ENCODE assay signal across 8 cellular contexts in genomic region chr5:80082731-80083114, GRCh38. TPM values are rescaled to one million over a fixed set of nuclear protein-coding genes. Genes with fewer than 3 reads are reported as not detected.
DNase-seq lines count a peak whose midpoint lies in the region; ATAC-seq and TF ChIP-seq lines count a peak whose summit lies in the region.

No MANE protein-coding gene starts in this region.

- no peaks in the 10 kb centered on the region for H3K27me3 Mint-ChIP-seq in activated CD8-positive, alpha-beta T cell treated with anti-CD3 and anti-CD28 coated beads, Interleukin-2, amount 10 ng/mL, durations not matched to agents 7 days and 5 days (ENCODE audit: low read depth)
- no peaks in the 10 kb centered on the region for H3K27me3 Mint-ChIP-seq in endodermal cell (ENCODE audit: insufficient read depth)
- H3K27me3 Mint-ChIP-seq in stimulated activated memory B cell treated with anti-CD40 and anti-IgM and Interleukin-4, amounts not matched to agents 10 μg/mL and 1 μg/mL and 100 μg/mL, for 72 hours = peaks cover 13% of the 10 kb centered on the region

- H3K4me3 ChIP-seq in endodermal cell (ENCODE audit: low read length) = no peak overlapping the region
- H3K4me3 ChIP-seq in mucosa of descending colon = no peak overlapping the region

- peak; percentile 82 for DNase-seq in activated effector memory CD4-positive, alpha-beta T cell treated with anti-CD3 and anti-CD28 coated beads, Interleukin-2, amount 50 U/mL, for 16 hours
- no peak for DNase-seq in activated effector memory CD4-positive, alpha-beta T cell treated with Interleukin-2 at 50 U/mL for 16 hours
- peak; percentile 75 for DNase-seq in NCI-H2227 (lab: John Stamatoyannopoulos, UW; ENCODE audit: unreplicated experiment)
- peak; percentile 54 for DNase-seq in activated CD8-positive, alpha-beta T cell treated with anti-CD3 and anti-CD28 coated beads, Interleukin-2, amount 10 ng/mL, durations not matched to agents 7 days and 5 days
- peak; percentile 95 for DNase-seq in endodermal cell
- DNase-seq in mucosa of descending colon = peak in 2 of 3 donors; percentile 43 to 56
- DNase-seq in ACHN = no peak

- H3K4me1 Mint-ChIP-seq in activated CD8-positive, alpha-beta T cell treated with anti-CD3 and anti-CD28 coated beads, Interleukin-2, amount 10 ng/mL, durations not matched to agents 7 days and 5 days (ENCODE audit: low read depth) = peaks cover 11% of the 10 kb centered on the region
- H3K4me1 Mint-ChIP-seq in endodermal cell = no peaks in the 10 kb centered on the region
- peaks cover 6% of the 10 kb centered on the region for H3K4me1 Mint-ChIP-seq in stimulated activated memory B cell treated with anti-CD40 and anti-IgM and Interleukin-4, amounts not matched to agents 10 μg/mL and 1 μg/mL and 100 μg/mL, for 72 hours

- H3K27ac Mint-ChIP-seq in activated CD8-positive, alpha-beta T cell treated with anti-CD3 and anti-CD28 coated beads, Interleukin-2, amount 10 ng/mL, durations not matched to agents 7 days and 5 days = no peak overlapping the region
- no peak overlapping the region for H3K27ac Mint-ChIP-seq in endodermal cell
- H3K27ac Mint-ChIP-seq in stimulated activated memory B cell treated with anti-CD40 and anti-IgM and Interleukin-4, amounts not matched to agents 10 μg/mL and 1 μg/mL and 100 μg/mL, for 72 hours = no peak overlapping the region

- TF ChIP-seq CTCF in endodermal cell (conservative IDR thresholded peaks at IDR 0.05) (peak; percentile 94), mucosa of descending colon (IDR thresholded peaks at IDR 0.05) (peak; percentile 32)

- ATAC-seq in activated CD8-positive, alpha-beta T cell treated with anti-CD3 and anti-CD28 coated beads, Interleukin-2, amount 10 ng/mL, durations not matched to agents 7 days and 5 days = peak; percentile 56
- ATAC-seq in mucosa of descending colon = peak; percentile 70
- peak; percentile 46 for ATAC-seq in stimulated activated memory B cell treated with anti-CD40 and anti-IgM and Interleukin-4, amounts not matched to agents 10 μg/mL and 1 μg/mL and 100 μg/mL, for 72 hours

- H3K4me1 ChIP-seq in endodermal cell (ENCODE audit: control insufficient read depth, insufficient read depth, low read length) = no peaks in the 10 kb centered on the region
- no peaks in the 10 kb centered on the region for H3K4me1 ChIP-seq in mucosa of descending colon (ENCODE audit: low read depth)

- intact Hi-C loops in mucosa of descending colon (cut with DNase I, micrococcal nuclease) = no loop called here

- H3K4me3 Mint-ChIP-seq in activated CD8-positive, alpha-beta T cell treated with anti-CD3 and anti-CD28 coated beads, Interleukin-2, amount 10 ng/mL, durations not matched to agents 7 days and 5 days = peak overlapping the region; percentile 54
- no peak overlapping the region for H3K4me3 Mint-ChIP-seq in endodermal cell
- peak overlapping the region; percentile 74 for H3K4me3 Mint-ChIP-seq in stimulated activated memory B cell treated with anti-CD40 and anti-IgM and Interleukin-4, amounts not matched to agents 10 μg/mL and 1 μg/mL and 100 μg/mL, for 72 hours

- no peaks in the 10 kb centered on the region for H3K9me3 Mint-ChIP-seq in activated CD8-positive, alpha-beta T cell treated with anti-CD3 and anti-CD28 coated beads, Interleukin-2, amount 10 ng/mL, durations not matched to agents 7 days and 5 days (ENCODE audit: insufficient read depth)
- H3K9me3 Mint-ChIP-seq in endodermal cell = no peaks in the 10 kb centered on the region
- H3K9me3 Mint-ChIP-seq in stimulated activated memory B cell treated with anti-CD40 and anti-IgM and Interleukin-4, amounts not matched to agents 10 μg/mL and 1 μg/mL and 100 μg/mL, for 72 hours = no peaks in the 10 kb centered on the region

- POLR2A ChIA-PET in activated CD8-positive, alpha-beta T cell treated with anti-CD3 and anti-CD28 coated beads, Interleukin-2, amount 10 ng/mL, durations not matched to agents 7 days and 5 days (lab: Charles Lee) = no interaction called here

- no peaks in the 10 kb centered on the region for H3K36me3 Mint-ChIP-seq in activated CD8-positive, alpha-beta T cell treated with anti-CD3 and anti-CD28 coated beads, Interleukin-2, amount 10 ng/mL, durations not matched to agents 7 days and 5 days (ENCODE audit: low read depth)
- H3K36me3 Mint-ChIP-seq in endodermal cell (ENCODE audit: low read depth) = no peaks in the 10 kb centered on the region
- no peaks in the 10 kb centered on the region for H3K36me3 Mint-ChIP-seq in stimulated activated memory B cell treated with anti-CD40 and anti-IgM and Interleukin-4, amounts not matched to agents 10 μg/mL and 1 μg/mL and 100 μg/mL, for 72 hours

- no peaks in the 10 kb centered on the region for H3K9me3 ChIP-seq in endodermal cell (ENCODE audit: control insufficient read depth, low read length)
- H3K9me3 ChIP-seq in mucosa of descending colon = no peaks in the 10 kb centered on the region

- 28 to 30% methylated on average over 12 to 16 of the region's 16 CpGs for WGBS in endodermal cell (ENCODE audit: insufficient coverage in 1 of 2, insufficient read length in 1 of 2), 2 experiments

- no peaks in the 10 kb centered on the region for H3K27me3 ChIP-seq in endodermal cell (ENCODE audit: control insufficient read depth, insufficient read depth, low read length, poor library complexity, severe bottlenecking)

- H3K27ac ChIP-seq in endodermal cell (ENCODE audit: low read depth, low read length) = no peak overlapping the region

- CTCF ChIA-PET in activated CD8-positive, alpha-beta T cell treated with anti-CD3 and anti-CD28 coated beads, Interleukin-2, amount 10 ng/mL, durations not matched to agents 7 days and 5 days (lab: Charles Lee) = interaction anchor here (0.6 to 2.8 kb wide), 60 partner anchors 7 to 949 kb away, joined by 3 to 31 read pairs (median 6); no protein-coding TSS in a partner anchor

- H3K36me3 ChIP-seq in endodermal cell (ENCODE audit: control insufficient read depth, insufficient read depth, low read length) = no peaks in the 10 kb centered on the region
- H3K36me3 ChIP-seq in mucosa of descending colon (ENCODE audit: low read depth) = no peaks in the 10 kb centered on the region

- no peak overlapping the region for H3K9ac ChIP-seq in endodermal cell (ENCODE audit: extremely low read depth, low read length, poor library complexity, severe bottlenecking)

- in situ Hi-C loops in ACHN (cut with HindIII; ENCODE audit: low pct_ligation_motif_present, low pct_unique_long_range_greater_than_20kb, low sequenced_read_pairs) = no loop called here

RNA-seq across cellular contexts. Expression of gene THBS4, which starts 47.6 kb away (rescaled TPM):
- total RNA-seq in activated CD8-positive, alpha-beta T cell treated with anti-CD3 and anti-CD28 coated beads, Interleukin-2, amount 10 ng/mL, durations not matched to agents 7 days and 5 days = 1 to 10 TPM in 1 of 2 experiments, under 1 TPM in 1; 0.44 to 1.4 TPM
- 10 to 100 TPM; 13.6 to 50.5 TPM for total RNA-seq in endodermal cell
- 12.8 TPM for polyA plus RNA-seq in endodermal cell (2013, experiment 1 of 2)
- polyA plus RNA-seq in endodermal cell (2013, experiment 2 of 2) = 15.4 TPM
- total RNA-seq in mucosa of descending colon = 10 to 100 TPM in 1 of 3 donors, 1 to 10 TPM in 1, under 1 TPM in 1; 0.84 to 26.2 (median 4.8) TPM

Comparison
In these comparisons a context has a peak if more than half of its experiments do, and no peak if none do; other contexts are left out.
1. DNase-seq: peak in activated effector memory CD4-positive, alpha-beta T cell treated with anti-CD3 and anti-CD28 coated beads, Interleukin-2, amount 50 U/mL, for 16 hours (single experiment), NCI-H2227 (single experiment), activated CD8-positive, alpha-beta T cell treated with anti-CD3 and anti-CD28 coated beads, Interleukin-2, amount 10 ng/mL, durations not matched to agents 7 days and 5 days (single experiment), endodermal cell (single experiment) and mucosa of descending colon (2 of 3); none in activated effector memory CD4-positive, alpha-beta T cell treated with Interleukin-2 at 50 U/mL for 16 hours (single experiment) and ACHN (single experiment).
2. Peak in every context shown above with its lines, with median percentiles within 50 percentile points of each other: ATAC-seq.